In genomic region chr9:136791466-136792276, GRCh38 we compare ENCODE assay signal across 8 cellular contexts.
DNase-seq lines count a peak whose midpoint lies in the region; ATAC-seq lines count a peak whose summit lies in the region.

No MANE protein-coding gene starts in this region.

- H3K36me3 Mint-ChIP-seq in stimulated activated naive B cell treated with anti-CD40 and anti-IgM and Interleukin-4, amounts not matched to agents 10 μg/mL and 1 μg/mL and 100 μg/mL, for 72 hours: peaks cover 0 to 13% of the 10 kb centered on the region in 2 donors

- peak overlapping the region; percentile 93 for H3K9ac ChIP-seq in mucosa of stomach (ENCODE audit: low read length)

- ATAC-seq in GM21786 (IDR thresholded peaks at IDR 0.05; ENCODE audit: unreplicated experiment): peak; percentile 14
- peak; percentile 32 to 36 for ATAC-seq in stimulated activated naive B cell treated with anti-CD40 and anti-IgM and Interleukin-4, amounts not matched to agents 10 μg/mL and 1 μg/mL and 100 μg/mL, for 72 hours (replicated peaks)
- ATAC-seq in HG03280 (IDR thresholded peaks at IDR 0.05; ENCODE audit: unreplicated experiment): no peak

- no peaks in the 10 kb centered on the region for H3K9me3 ChIP-seq in mucosa of stomach (ENCODE audit: control insufficient read depth, low read length)

- no peaks in the 10 kb centered on the region for H3K36me3 ChIP-seq in mucosa of stomach (ENCODE audit: control insufficient read depth, insufficient read depth, low read length)

- peaks cover 6% of the 10 kb centered on the region for H3K27me3 ChIP-seq in mucosa of stomach (ENCODE audit: control insufficient read depth, insufficient read depth, low read length)

- no peaks in the 10 kb centered on the region for H3K9me3 Mint-ChIP-seq in stimulated activated naive B cell treated with anti-CD40 and anti-IgM and Interleukin-4, amounts not matched to agents 10 μg/mL and 1 μg/mL and 100 μg/mL, for 72 hours

- peak overlapping the region; percentile 97 for H3K27ac Mint-ChIP-seq in stimulated activated naive B cell treated with anti-CD40 and anti-IgM and Interleukin-4, amounts not matched to agents 10 μg/mL and 1 μg/mL and 100 μg/mL, for 72 hours

- H3K4me3 Mint-ChIP-seq in stimulated activated naive B cell treated with anti-CD40 and anti-IgM and Interleukin-4, amounts not matched to agents 10 μg/mL and 1 μg/mL and 100 μg/mL, for 72 hours: peak overlapping the region; percentile 92

- no peaks in the 10 kb centered on the region for H3K27me3 Mint-ChIP-seq in stimulated activated naive B cell treated with anti-CD40 and anti-IgM and Interleukin-4, amounts not matched to agents 10 μg/mL and 1 μg/mL and 100 μg/mL, for 72 hours

- peak overlapping the region; percentile 82 for H3K4me3 ChIP-seq in mucosa of stomach (ENCODE audit: low read length)

- peak; percentile 42 for DNase-seq in COLO829 (ENCODE audit: low spot score)
- peak; percentile 80 for DNase-seq in NCI-H2196 (lab: John Stamatoyannopoulos, UW; ENCODE audit: unreplicated experiment)
- DNase-seq in activated CD4-positive, alpha-beta T cell treated with anti-CD3 and anti-CD28 coated beads, Interleukin-2, amount 50 U/mL, for 48 hours: peak; percentile 68 to 74
- peak; percentile 74 for DNase-seq in effector CD8-positive, alpha-beta T cell (lab: John Stamatoyannopoulos, UW)
- peak; percentile 58 for DNase-seq in stimulated activated naive B cell treated with anti-CD40 and anti-IgM and Interleukin-4, amounts not matched to agents 10 μg/mL and 1 μg/mL and 100 μg/mL, for 72 hours

- peaks cover 13 to 24% of the 10 kb centered on the region in 2 donors for H3K4me1 Mint-ChIP-seq in stimulated activated naive B cell treated with anti-CD40 and anti-IgM and Interleukin-4, amounts not matched to agents 10 μg/mL and 1 μg/mL and 100 μg/mL, for 72 hours

- H3K4me1 ChIP-seq in mucosa of stomach (ENCODE audit: control insufficient read depth, insufficient read depth, low read length): peaks cover 52% of the 10 kb centered on the region
